12 cellular contexts compared by ENCODE assay signal in the genomic region with DNA sequence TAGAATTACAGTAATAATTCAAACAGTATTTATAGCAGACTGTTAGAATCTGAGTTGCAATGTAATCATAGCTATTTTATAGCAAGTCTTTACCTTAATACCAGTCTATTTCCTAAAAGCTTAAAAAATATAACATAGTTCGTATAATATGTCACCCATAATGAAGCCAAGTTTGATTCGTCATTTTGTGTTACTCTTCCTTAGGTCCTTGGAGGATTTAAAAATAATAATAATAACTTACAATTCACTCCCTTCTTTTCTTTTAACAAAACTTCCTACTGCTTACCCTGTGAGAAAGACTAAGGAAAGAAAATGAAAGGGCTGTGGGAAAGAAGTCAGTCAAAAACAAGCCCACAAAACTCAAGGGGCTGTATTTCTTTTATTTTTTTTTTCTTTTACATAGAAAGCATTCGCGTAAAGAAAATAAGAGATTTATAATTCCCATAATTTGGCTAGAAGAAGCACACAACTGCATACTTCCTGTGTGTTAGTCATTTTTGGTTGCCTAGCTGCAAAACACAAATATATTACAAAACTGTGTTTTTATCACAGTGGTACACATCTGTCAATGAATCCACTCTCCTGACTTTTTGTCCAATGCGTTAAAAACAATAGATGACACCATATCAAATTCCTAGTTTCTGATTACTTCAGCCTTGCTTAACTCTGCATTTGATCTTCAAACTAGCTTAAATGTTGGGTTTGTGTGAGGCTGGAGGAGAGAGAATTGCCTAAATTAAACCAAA.
DNase-seq lines count a peak whose midpoint lies in the region; ATAC-seq and TF ChIP-seq lines count a peak whose summit lies in the region.
"Had no signal": no experiment of that assay in that cellular context is flagged by ENCODE, and none has a peak within 500 bp of the region (broad histone marks: within the 10 kb centered on the region; RNA-seq: fewer than 3 reads in every experiment).

No MANE protein-coding gene starts in this region.

- peak; percentile 70 for DNase-seq in AG09319 (ENCODE audit: extremely low read depth, low read depth)
- peak; percentile 89 for DNase-seq in adipocyte (ENCODE audit: low read depth)
- peak; percentile 79 to 87 for DNase-seq in foreskin fibroblast
- no peak for DNase-seq in psoas muscle
- no peak for DNase-seq in SIG-M5 (lab: John Stamatoyannopoulos, UW)
- DNase-seq in NCI-H82 treated with DMSO at 0.1 percent for 48 hours (lab: John Stamatoyannopoulos, UW; ENCODE audit: unreplicated experiment): no peak
- DNase-seq: activated CD8-positive, alpha-beta memory T cell treated with anti-CD3 and anti-CD28 coated beads, Interleukin-2, amount 50 U/mL, for 48 hours; effector CD8-positive, alpha-beta T cell; NCI-H2107 had no signal

- peaks cover 31% of the 10 kb centered on the region for H3K4me1 ChIP-seq in adipocyte (ENCODE audit: control insufficient read depth, insufficient read depth, low read length)
- H3K4me1 ChIP-seq in psoas muscle: no peaks in the 10 kb centered on the region

- TF ChIP-seq CTCF in AG09319 (IDR thresholded peaks at IDR 0.05; ENCODE audit: low read depth, low read length) (no peak), foreskin fibroblast (IDR thresholded peaks at IDR 0.05; ENCODE audit: low read depth, low read length) (no peak), psoas muscle (IDR thresholded peaks at IDR 0.05) (no peak)

- ATAC-seq in psoas muscle (peak; percentile 15 to 74 (median 63)), HG03280 (IDR thresholded peaks at IDR 0.05; ENCODE audit: unreplicated experiment) (no peak), GM19463 (IDR thresholded peaks at IDR 0.05; ENCODE audit: unreplicated experiment) (no peak)

- H3K9me3 ChIP-seq in adipocyte (ENCODE audit: control insufficient read depth, low read length) (no peaks in the 10 kb centered on the region), psoas muscle (no peaks in the 10 kb centered on the region)

- peak overlapping the region; percentile 60 for H3K9ac ChIP-seq in adipocyte (ENCODE audit: low read length)
- H3K9ac ChIP-seq: BLaER1 treated with 17β-estradiol and CSF1 and Interleukin-3, amounts not matched to agents 10 nM and 100 nM had no signal

- WGBS in psoas muscle, 3 donors: 17 to 37% (median 21%) methylated on average over 5 of the region's 5 CpGs

- H3K4me3 ChIP-seq in adipocyte (ENCODE audit: low read length): peak overlapping the region; percentile 41
- no peak overlapping the region for H3K4me3 ChIP-seq in foreskin fibroblast (ENCODE audit: low read depth in 1 of 2, low read length in 2 of 2)
- H3K4me3 ChIP-seq in psoas muscle: no peak overlapping the region
- H3K4me3 ChIP-seq: BLaER1 treated with 17β-estradiol and CSF1 and Interleukin-3, amounts not matched to agents 10 nM and 100 nM had no signal

- intact Hi-C loops in psoas muscle (cut with DNase I): no loop called here

- no peaks in the 10 kb centered on the region for H3K27me3 ChIP-seq in adipocyte (replicated peaks; ENCODE audit: control insufficient read depth, insufficient read depth, low read length)
- H3K27me3 ChIP-seq in psoas muscle (ENCODE audit: insufficient read depth in 3 of 3, low read length in 2 of 3): no peaks in the 10 kb centered on the region
- H3K27me3 ChIP-seq: BLaER1 treated with 17β-estradiol and CSF1 and Interleukin-3, amounts not matched to agents 10 nM and 100 nM had no signal

- H3K36me3 ChIP-seq in adipocyte (ENCODE audit: control insufficient read depth, insufficient read depth, low read length, severe bottlenecking) (no peaks in the 10 kb centered on the region), psoas muscle (ENCODE audit: insufficient read depth in 1 of 2, low read depth in 1 of 2) (no peaks in the 10 kb centered on the region)
- H3K36me3 ChIP-seq: BLaER1 treated with 17β-estradiol and CSF1 and Interleukin-3, amounts not matched to agents 10 nM and 100 nM had no signal

- H3K27ac ChIP-seq in psoas muscle: peak overlapping the region; percentile 48

Comparison
In these comparisons a context has a peak if more than half of its experiments do, and no peak if none do; other contexts are left out.
1. DNase-seq: peak in AG09319 (single experiment), adipocyte (single experiment) and foreskin fibroblast (2 of 2); none in psoas muscle (0 of 2), SIG-M5 (single experiment) and NCI-H82 treated with DMSO at 0.1 percent for 48 hours (single experiment).
2. ATAC-seq: peak in psoas muscle (4 of 4); none in HG03280 (single experiment) and GM19463 (single experiment).